In the genomic region with DNA sequence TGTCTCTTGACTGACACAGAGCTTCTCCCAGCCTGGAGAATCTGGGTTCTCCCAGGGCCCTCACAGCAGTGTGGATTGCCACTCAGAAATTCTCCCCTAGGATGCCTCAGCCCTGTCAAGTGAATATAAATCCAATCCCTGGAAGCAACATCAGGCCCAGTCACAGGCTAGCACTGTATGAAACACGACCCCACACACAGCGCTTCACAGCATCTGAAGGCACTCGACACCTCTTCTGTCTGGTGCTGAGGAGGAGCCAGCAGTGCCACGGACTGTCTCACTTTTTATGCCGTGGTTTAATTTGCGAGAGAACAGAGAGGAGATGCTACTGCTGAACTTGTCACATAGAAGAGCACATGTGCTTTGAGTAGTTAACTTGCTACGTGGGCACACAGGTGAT, we compare ENCODE assay signal across 20 cellular contexts.
DNase-seq lines count a peak whose midpoint lies in the region; ATAC-seq, FAIRE-seq and TF ChIP-seq lines count a peak whose summit lies in the region.
"Had no signal": no experiment of that assay in that cellular context is flagged by ENCODE, and none has a peak within 500 bp of the region (broad histone marks: within the 10 kb centered on the region; RNA-seq: fewer than 3 reads in every experiment).

No MANE protein-coding gene starts in this region.

- no peak overlapping the region for H3K4me2 ChIP-seq in HepG2 (ENCODE audit: low read depth, low read length)

- no peaks in the 10 kb centered on the region for H4K20me1 ChIP-seq in HepG2 (ENCODE audit: insufficient read depth, low read length)

- H3K36me3 ChIP-seq in HepG2 (replicated peaks in 1 of 2; ENCODE audit: control insufficient read depth in 1 of 2, insufficient read depth in 2 of 2, low read length in 2 of 2), result peaks cover 0 to 6% of the 10 kb centered on the region in 2 experiments; a peak in 1 of 5 replicates
- H3K36me3 ChIP-seq: SJCRH30 had no signal

- FAIRE-seq in urothelium cell line (lab: Jason Lieb, UNC), result peak; percentile 27
- FAIRE-seq in HepG2 (lab: Jason Lieb, UNC), result no peak
- FAIRE-seq: GM18507, H54 had no signal

- DNase-seq in NCI-H2107 treated with DMSO at 0.1 percent for 48 hours (lab: John Stamatoyannopoulos, UW; ENCODE audit: unreplicated experiment) (peak; percentile 0), NCI-H2107 (lab: John Stamatoyannopoulos, UW) (no peak), NCI-H2029 treated with DMSO at 0.1 percent for 48 hours (lab: John Stamatoyannopoulos, UW) (peak; percentile 6), left kidney (ENCODE audit: low read depth, low spot score) (peak; percentile 83), urothelium cell line (ENCODE audit: low spot score) (no peak), HepG2 (ENCODE audit: low spot score) (no peak)
- DNase-seq in stimulated activated naive CD8-positive, alpha-beta T cell treated with anti-CD3 and anti-CD28 coated beads, Interleukin-15, Interleukin-2, amounts not matched to agents 100 U/mL and 50 U/mL, for 24 hours, result no peak
- DNase-seq: Calu3, Karpas-422, NCI-H1092 treated with DMSO at 0.1 percent for 48 hours, NCI-H1694, NCI-H2081 treated with DMSO at 0.1 percent for 48 hours, NCI-H226, NCI-H510A treated with DMSO at 0.1 percent for 48 hours, PC-3 had no signal

- ATAC-seq in stimulated activated naive CD8-positive, alpha-beta T cell treated with anti-CD3 and anti-CD28 coated beads, Interleukin-15, Interleukin-2, amounts not matched to agents 100 U/mL and 50 U/mL, for 24 hours, result no peak
- no peak for ATAC-seq in HepG2
- ATAC-seq: PC-3, Right ventricle myocardium inferior, SK-N-SH treated with all-trans-retinoic acid at 6 μM for 48 hours had no signal

- no peak overlapping the region for H3K27ac ChIP-seq in HepG2 (ENCODE audit: extremely low read length, insufficient read depth, low read length)
- H3K27ac ChIP-seq: SJCRH30 had no signal

- no peak overlapping the region for H2AFZ ChIP-seq in HepG2 (ENCODE audit: low read length)

- TF ChIP-seq RAD21 in HepG2 (CRISPR knock-in tag; IDR thresholded peaks at IDR 0.05), result no peak

- in situ Hi-C loops in HepG2 (cut with HindIII; ENCODE audit: extremely low pct_ligation_motif_present, low pct_unique_long_range_greater_than_20kb), result no loop called here

- no peak overlapping the region for H3K4me3 ChIP-seq in HepG2 (replicated peaks in 1 of 3; ENCODE audit: insufficient read depth in 1 of 3, low read depth in 2 of 3, low read length in 3 of 3)
- H3K4me3 ChIP-seq: SJCRH30 had no signal

- H3K79me2 ChIP-seq in HepG2 (ENCODE audit: insufficient read depth, low read length), result no peaks in the 10 kb centered on the region

- CTCF ChIA-PET in HepG2 (lab: Yijun Ruan, JAX; ENCODE audit: low intra/inter-chr PET ratio, low total read pairs), result no interaction called here

- TF ChIP-seq CTCF in HepG2 (CRISPR knock-in tag; IDR thresholded peaks at IDR 0.05), result no peak

- no peak overlapping the region for H3K9ac ChIP-seq in HepG2 (ENCODE audit: insufficient read depth, low read depth, low read length)

- POLR2A ChIA-PET in HepG2 (lab: Yijun Ruan, JAX), result no interaction called here

- WGBS in HepG2 (ENCODE audit: low lambda C conversion rate), result 73% methylated on average over 7 of the region's 7 CpGs

- TF ChIP-seq EP300 in HepG2 (IDR thresholded peaks at IDR 0.05; ENCODE audit: low read depth in 2 of 2, low read length in 2 of 2), result no peak
- no peak for TF ChIP-seq EP300 in HepG2 (CRISPR knock-in tag; IDR thresholded peaks at IDR 0.05; ENCODE audit: borderline replicate concordance)

- TF ChIP-seq POLR2A in HepG2 (IDR thresholded peaks at IDR 0.05; ENCODE audit: insufficient read depth in 1 of 2, low read depth in 2 of 2, low read length in 2 of 2), result no peak

- BruUV-seq in HepG2 (replicated peaks; lab: Mats Ljungman, UMichigan), result no TSS peak

- intact Hi-C loops in HepG2 (cut with micrococcal nuclease; ENCODE audit: unreplicated experiment), result no loop called here

- no peaks in the 10 kb centered on the region for H3K4me1 ChIP-seq in HepG2 (ENCODE audit: insufficient read depth, low read length)
- H3K4me1 ChIP-seq: SJCRH30 had no signal

- no peaks in the 10 kb centered on the region for H3K9me3 ChIP-seq in HepG2 (ENCODE audit: low read length)
- H3K9me3 ChIP-seq: SJCRH30 had no signal

- H3K27me3 ChIP-seq in HepG2 (ENCODE audit: control insufficient read depth in 1 of 2, insufficient read depth in 2 of 2, low read length in 2 of 2), result no peaks in the 10 kb centered on the region
- H3K27me3 ChIP-seq: SJCRH30 had no signal

TF ChIP-seq in HepG2, 621 proteins besides CTCF, POLR2A, EP300 and RAD21:
- TF ChIP-seq DR1 (CRISPR knock-in tag; IDR thresholded peaks at IDR 0.05) (no peak), ZBTB20 (CRISPR knock-in tag; IDR thresholded peaks at IDR 0.05; ENCODE audit: borderline replicate concordance, low read depth) (no peak), HIVEP1 (CRISPR knock-in tag; IDR thresholded peaks at IDR 0.05) (no peak), NFE2 (CRISPR knock-in tag; IDR thresholded peaks at IDR 0.05) (no peak), KAT7 (CRISPR knock-in tag; IDR thresholded peaks at IDR 0.05; ENCODE audit: borderline replicate concordance) (no peak), ZNF441 (CRISPR knock-in tag; IDR thresholded peaks at IDR 0.05; ENCODE audit: borderline replicate concordance) (no peak), ATRX (CRISPR knock-in tag; IDR thresholded peaks at IDR 0.05; ENCODE audit: borderline replicate concordance) (no peak), ZKSCAN5 (CRISPR knock-in tag; IDR thresholded peaks at IDR 0.05) (no peak), RBAK (CRISPR knock-in tag; IDR thresholded peaks at IDR 0.05) (no peak), DZIP1 (CRISPR knock-in tag; IDR thresholded peaks at IDR 0.05) (no peak)

Comparison
In these comparisons a context has a peak if more than half of its experiments do, and no peak if none do; other contexts are left out.
1. DNase-seq: peak in NCI-H2107 treated with DMSO at 0.1 percent for 48 hours (single experiment), NCI-H2029 treated with DMSO at 0.1 percent for 48 hours (single experiment) and left kidney (single experiment); none in NCI-H2107 (single experiment), urothelium cell line (single experiment), stimulated activated naive CD8-positive, alpha-beta T cell treated with anti-CD3 and anti-CD28 coated beads, Interleukin-15, Interleukin-2, amounts not matched to agents 100 U/mL and 50 U/mL, for 24 hours (single experiment) and HepG2 (single experiment).